In genomic region chr16:68779891-68780290, GRCh38 we compare ENCODE assay signal across 18 cellular contexts. TPM values are rescaled to one million over a fixed set of nuclear protein-coding genes. Genes with fewer than 3 reads are reported as not detected.
DNase-seq lines count a peak whose midpoint lies in the region; TF ChIP-seq lines count a peak whose summit lies in the region.
"Had no signal": no experiment of that assay in that cellular context is flagged by ENCODE, and none has a peak within 500 bp of the region (broad histone marks: within the 10 kb centered on the region; RNA-seq: fewer than 3 reads in every experiment).

No MANE protein-coding gene starts in this region.

- POLR2A ChIA-PET in OCI-LY7 (lab: Charles Lee) = no interaction called here

- H4K20me1 ChIP-seq in hepatocyte (ENCODE audit: insufficient read depth, poor library complexity, severe bottlenecking) (peaks cover 13% of the 10 kb centered on the region), OCI-LY7 (ENCODE audit: insufficient read depth, low read length) (no peaks in the 10 kb centered on the region)

- CTCF ChIA-PET in OCI-LY7 (lab: Charles Lee; ENCODE audit: unreplicated experiment) = no interaction called here

- no peak overlapping the region for H3K4me3 Mint-ChIP-seq in progenitor cell of endocrine pancreas (ENCODE audit: low read depth)
- H3K4me3 Mint-ChIP-seq: activated CD4-positive, alpha-beta memory T cell treated with anti-CD3 and anti-CD28 coated beads, Interleukin-2, amount 10 ng/mL, durations not matched to agents 7 days and 5 days; IgD-negative memory B cell; stimulated activated naive CD8-positive, alpha-beta T cell treated with anti-CD3 and anti-CD28 coated beads, Interleukin-15, amount 100 ng/mL, for 72 hours had no signal

- intact Hi-C loops in OCI-LY7 (cut with micrococcal nuclease; ENCODE audit: unreplicated experiment) = no loop called here

- peaks cover 8% of the 10 kb centered on the region for H3K36me3 ChIP-seq in NT2/D1 (ENCODE audit: insufficient read depth, insufficient read length, low read length)
- no peaks in the 10 kb centered on the region for H3K36me3 ChIP-seq in hepatocyte (replicated peaks; ENCODE audit: insufficient read depth, low read depth)
- no peaks in the 10 kb centered on the region for H3K36me3 ChIP-seq in OCI-LY7 (ENCODE audit: insufficient read depth, low read length)
- H3K36me3 ChIP-seq: ascending aorta, HAP-1, neutrophil had no signal

- H3K27ac ChIP-seq in hepatocyte (peak overlapping the region; percentile 64), OCI-LY7 (ENCODE audit: low read depth, low read length, poor library complexity, severe bottlenecking) (no peak overlapping the region)
- H3K27ac ChIP-seq: ascending aorta, neutrophil had no signal

- peak overlapping the region; percentile 37 for H3K9ac ChIP-seq in NT2/D1 (ENCODE audit: insufficient read length, low read depth)

- H3K9me2 ChIP-seq in hepatocyte (replicated peaks; ENCODE audit: insufficient read depth) = no peaks in the 10 kb centered on the region
- H3K9me2 ChIP-seq in OCI-LY7 (ENCODE audit: insufficient read depth, low read length) = no peaks in the 10 kb centered on the region

- peaks cover 51% of the 10 kb centered on the region for H3K4me1 Mint-ChIP-seq in progenitor cell of endocrine pancreas (ENCODE audit: low read depth)

- H3K27me3 ChIP-seq in NT2/D1 (ENCODE audit: insufficient read depth, insufficient read length) (no peaks in the 10 kb centered on the region), hepatocyte (no peaks in the 10 kb centered on the region)
- H3K27me3 ChIP-seq: ascending aorta, neutrophil had no signal

- H2AFZ ChIP-seq in hepatocyte = no peak overlapping the region
- no peak overlapping the region for H2AFZ ChIP-seq in OCI-LY7 (ENCODE audit: low read length)

- no peak overlapping the region for H3K4me2 ChIP-seq in hepatocyte
- no peak overlapping the region for H3K4me2 ChIP-seq in OCI-LY7 (ENCODE audit: low read length)

- peaks cover 18% of the 10 kb centered on the region for H3K36me3 Mint-ChIP-seq in progenitor cell of endocrine pancreas (ENCODE audit: insufficient read depth)
- H3K36me3 Mint-ChIP-seq: IgD-negative memory B cell had no signal

- no peaks in the 10 kb centered on the region for H3K9me3 Mint-ChIP-seq in progenitor cell of endocrine pancreas (ENCODE audit: low read depth)
- H3K9me3 Mint-ChIP-seq: activated CD4-positive, alpha-beta memory T cell treated with anti-CD3 and anti-CD28 coated beads, Interleukin-2, amount 10 ng/mL, durations not matched to agents 7 days and 5 days; IgD-negative memory B cell had no signal

- H3K27me3 Mint-ChIP-seq in progenitor cell of endocrine pancreas = no peaks in the 10 kb centered on the region
- H3K27me3 Mint-ChIP-seq: IgD-negative memory B cell had no signal

- no TSS peak for BruUV-seq in OCI-LY7 (replicated peaks; lab: Mats Ljungman, UMichigan)

- no peak for TF ChIP-seq CTCF in hepatocyte (IDR thresholded peaks at IDR 0.05; ENCODE audit: poor library complexity)
- TF ChIP-seq CTCF in progenitor cell of endocrine pancreas (IDR thresholded peaks at IDR 0.05; ENCODE audit: unreplicated experiment) = no peak
- no peak for TF ChIP-seq CTCF in OCI-LY7 (conservative IDR thresholded peaks at IDR 0.05; ENCODE audit: low read length)

- H3K79me2 ChIP-seq in hepatocyte (peaks cover 69% of the 10 kb centered on the region), OCI-LY7 (ENCODE audit: insufficient read depth, low read depth, low read length) (no peaks in the 10 kb centered on the region)

- H3K4me3 ChIP-seq in NT2/D1 (ENCODE audit: insufficient read length, low read depth) (no peak overlapping the region), hepatocyte (no peak overlapping the region), OCI-LY7 (ENCODE audit: low read depth, low read length, poor library complexity, severe bottlenecking) (no peak overlapping the region)
- H3K4me3 ChIP-seq: ascending aorta, HAP-1 had no signal

- 80% methylated on average over 4 of the region's 4 CpGs for WGBS in hepatocyte (ENCODE audit: low lambda C conversion rate, missing lambda C conversion rate)

- H3K4me1 ChIP-seq in NT2/D1 (ENCODE audit: insufficient read depth, insufficient read length) = peaks cover 21% of the 10 kb centered on the region
- peaks cover 25% of the 10 kb centered on the region for H3K4me1 ChIP-seq in hepatocyte (ENCODE audit: insufficient read depth)
- peaks cover 9% of the 10 kb centered on the region for H3K4me1 ChIP-seq in OCI-LY7 (ENCODE audit: insufficient read depth, low read length, poor library complexity, severe bottlenecking)
- H3K4me1 ChIP-seq: ascending aorta, HAP-1 had no signal

- H3K9me3 ChIP-seq in NT2/D1 (ENCODE audit: insufficient read depth, low read length) (no peaks in the 10 kb centered on the region), hepatocyte (ENCODE audit: low read depth) (no peaks in the 10 kb centered on the region), OCI-LY7 (ENCODE audit: low read length) (no peaks in the 10 kb centered on the region)
- H3K9me3 ChIP-seq: ascending aorta, HAP-1, neutrophil had no signal

- peak overlapping the region; percentile 98 for H3K27ac Mint-ChIP-seq in progenitor cell of endocrine pancreas
- H3K27ac Mint-ChIP-seq: activated CD4-positive, alpha-beta memory T cell treated with anti-CD3 and anti-CD28 coated beads, Interleukin-2, amount 10 ng/mL, durations not matched to agents 7 days and 5 days; IgD-negative memory B cell; stimulated activated naive CD8-positive, alpha-beta T cell treated with anti-CD3 and anti-CD28 coated beads, Interleukin-15, amount 100 ng/mL, for 72 hours had no signal

- DNase-seq in HT-29 (ENCODE audit: low spot score) (peak; percentile 12), NT2/D1 (ENCODE audit: low read depth, low spot score) (no peak), hepatocyte (ENCODE audit: low spot score) (no peak), progenitor cell of endocrine pancreas (ENCODE audit: low spot score, unreplicated experiment) (no peak), KG1 (lab: John Stamatoyannopoulos, UW) (no peak), OCI-LY7 (ENCODE audit: low spot score) (no peak), DMS153 (lab: John Stamatoyannopoulos, UW) (no peak)
- no peak for DNase-seq in activated CD4-positive, alpha-beta T cell treated with anti-CD3 and anti-CD28 coated beads, Interleukin-2, amount 50 U/mL, for 4 hours
- DNase-seq: activated CD4-positive, alpha-beta memory T cell treated with anti-CD3 and anti-CD28 coated beads, Interleukin-2, amount 10 ng/mL, durations not matched to agents 7 days and 5 days; activated naive CD4-positive, alpha-beta T cell treated with anti-CD3 and anti-CD28 coated beads, Interleukin-2, amount 50 U/mL, for 16 hours; activated T-cell treated with anti-CD3 and anti-CD28 coated beads, Interleukin-2, amount 50 U/mL, for 1 hour; foreskin melanocyte; stimulated activated naive CD8-positive, alpha-beta T cell treated with anti-CD3 and anti-CD28 coated beads, Interleukin-15, amount 100 ng/mL, for 72 hours had no signal

RNA-seq across cellular contexts. Expression of gene CDH1, which starts 42.8 kb away (rescaled TPM):
- total RNA-seq in HT-29 (2014; rRNA removed; shearing (Covaris generic)) = 219 and 251 TPM in 2 replicates
- 190 and 193 TPM in 2 replicates for total RNA-seq in hepatocyte
- 105 and 131 TPM in 2 replicates for polyA plus RNA-seq in hepatocyte
- 545 and 586 TPM in 2 replicates for total RNA-seq in progenitor cell of endocrine pancreas
- total RNA-seq in OCI-LY7 (2014; rRNA removed; shearing (Covaris generic)) = not detected in 2 replicates
- not detected in 2 replicates for total RNA-seq in OCI-LY7 (2022)
- total RNA-seq: ascending aorta, RPMI7951 had no signal
- polyA plus RNA-seq: IgD-negative memory B cell had no signal

Comparison
In these comparisons a context has a peak if more than half of its experiments do, and no peak if none do; other contexts are left out.
1. RNA of gene CDH1, which starts 42.8 kb away (total RNA-seq): 545 to 586 TPM in progenitor cell of endocrine pancreas, 219 to 251 TPM in HT-29 and 190 to 193 TPM in hepatocyte; not detected in OCI-LY7; every median in the first group is over 100 times any median in the second.